8 cellular contexts compared by ENCODE assay signal in the genomic region with DNA sequence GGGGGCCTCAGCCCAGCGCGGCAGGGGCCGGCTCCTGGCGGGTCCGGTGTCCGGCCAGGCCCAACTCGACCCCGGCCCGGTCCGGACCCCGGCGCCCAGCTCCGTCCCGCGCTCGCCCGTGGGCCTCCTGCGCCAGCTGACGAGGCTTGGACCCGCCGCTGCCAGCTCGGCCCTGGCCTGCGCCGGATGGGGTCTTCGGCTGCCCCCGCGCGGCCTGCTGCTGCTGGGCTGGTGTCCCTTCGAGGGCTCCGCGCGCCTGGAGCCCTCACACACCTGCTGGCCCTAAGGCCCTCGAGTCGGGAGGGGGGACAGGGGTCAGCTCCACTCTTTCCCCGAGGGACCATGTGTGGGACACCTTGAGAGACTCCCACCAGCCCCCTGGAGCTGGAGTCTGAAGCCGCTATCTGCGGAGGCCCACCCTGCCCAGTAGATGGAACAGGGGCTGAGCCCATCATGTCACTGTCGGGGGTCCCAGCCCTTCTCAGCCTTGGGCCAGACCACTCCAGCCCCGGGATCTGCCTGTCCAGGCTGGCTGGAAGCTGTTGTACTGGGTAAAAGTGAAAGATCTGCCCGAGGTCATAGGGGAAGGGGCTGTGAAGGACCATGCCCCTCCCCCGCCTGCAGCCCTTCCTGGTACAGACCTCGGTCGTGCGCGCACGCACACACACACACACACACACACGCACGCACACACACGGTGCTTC. TPM values are rescaled to one million over a fixed set of nuclear protein-coding genes. Genes with fewer than 3 reads are reported as not detected.
DNase-seq lines count a peak whose midpoint lies in the region; ATAC-seq and TF ChIP-seq lines count a peak whose summit lies in the region.

No MANE protein-coding gene starts in this region.

- DNase-seq in activated CD8-positive, alpha-beta memory T cell treated with anti-CD3 and anti-CD28 coated beads, Interleukin-2, amount 10 ng/mL, durations not matched to agents 7 days and 5 days: no peak
- no peak for DNase-seq in activated CD8-positive, alpha-beta memory T cell treated with anti-CD3 and anti-CD28 coated beads, Interleukin-2, amount 50 U/mL, for 4 hours
- no peak for DNase-seq in IMR-90
- DNase-seq in naive B cell: peak; percentile 30
- no peak for DNase-seq in kidney glomerular epithelial cell (lab: John Stamatoyannopoulos, UW)
- DNase-seq in NCI-H226: no peak
- DNase-seq in occipital lobe (lab: John Stamatoyannopoulos, UW): no peak

- WGBS in IMR-90 (ENCODE audit: extremely low coverage in 2 of 2, insufficient read length in 1 of 2), 2 experiments: 9% methylated on average over 24 of the region's 49 CpGs; no CpG with 5 or more reads in 1 of the 2 experiments

- H3K14ac ChIP-seq in IMR-90 (replicated peaks; ENCODE audit: low read depth, low read length): no peak overlapping the region

- H3K79me1 ChIP-seq in IMR-90 (ENCODE audit: low read depth in 1 of 2, low read length in 2 of 2): peaks cover 0 to 3% of the 10 kb centered on the region in 2 experiments; a peak in 1 of 4 replicates

- peak; percentile 43 for TF ChIP-seq RAD21 in IMR-90 (IDR thresholded peaks at IDR 0.05; ENCODE audit: low read length)

- H3K36me3 ChIP-seq in IMR-90 (ENCODE audit: control insufficient read depth, insufficient read depth, low read length): peaks cover 3% of the 10 kb centered on the region; the same call in 1 of the 2 replicates

- no peak overlapping the region; the same call in 1 of the 2 replicates for H3K18ac ChIP-seq in IMR-90 (ENCODE audit: low read depth, low read length)

- peaks cover 9% of the 10 kb centered on the region for H3K4me1 Mint-ChIP-seq in activated CD8-positive, alpha-beta memory T cell treated with anti-CD3 and anti-CD28 coated beads, Interleukin-2, amount 10 ng/mL, durations not matched to agents 7 days and 5 days
- peaks cover 11% of the 10 kb centered on the region for H3K4me1 Mint-ChIP-seq in dendritic cell treated with granulocyte-macrophage colony-stimulating factor and Interleukin-4, amounts not matched to agents 40 ng/mL and 50 ng/mL, for 4 days (ENCODE audit: low read depth)
- H3K4me1 Mint-ChIP-seq in naive B cell: peaks cover 7 to 20% (median 15%) of the 10 kb centered on the region in 3 donors

- intact Hi-C loops in IMR-90 (cut with micrococcal nuclease): loop anchor here (5.0 kb wide), 1 partner anchor 239 kb away; no protein-coding TSS in a partner anchor
- intact Hi-C loops in dendritic cell treated with granulocyte-macrophage colony-stimulating factor and Interleukin-4, amounts not matched to agents 40 ng/mL and 50 ng/mL, for 4 days (cut with micrococcal nuclease): loop anchor here (10.0 kb wide), 2 partner anchors 192 to 582 kb away; a partner anchor contains a TSS

- in situ Hi-C loops in IMR-90 (cut with MboI; ENCODE audit: low sequenced_read_pairs): loop anchor here (5.0 to 25.0 kb wide), 2 partner anchors 354 to 699 kb away; no protein-coding TSS in a partner anchor

- no peak overlapping the region for H3K4me3 Mint-ChIP-seq in activated CD8-positive, alpha-beta memory T cell treated with anti-CD3 and anti-CD28 coated beads, Interleukin-2, amount 10 ng/mL, durations not matched to agents 7 days and 5 days
- peak overlapping the region; percentile 52 for H3K4me3 Mint-ChIP-seq in dendritic cell treated with granulocyte-macrophage colony-stimulating factor and Interleukin-4, amounts not matched to agents 40 ng/mL and 50 ng/mL, for 4 days
- peak overlapping the region; percentile 56 to 90 (median 70) for H3K4me3 Mint-ChIP-seq in naive B cell

- H2BK5ac ChIP-seq in IMR-90 (ENCODE audit: low read depth, low read length, poor library complexity, severe bottlenecking): no peak overlapping the region

- no peak overlapping the region for H3K23ac ChIP-seq in IMR-90 (ENCODE audit: low read depth, low read length)

- BruUV-seq in IMR-90 (replicated peaks; lab: Mats Ljungman, UMichigan): no TSS peak

- H3K9me3 Mint-ChIP-seq in activated CD8-positive, alpha-beta memory T cell treated with anti-CD3 and anti-CD28 coated beads, Interleukin-2, amount 10 ng/mL, durations not matched to agents 7 days and 5 days (ENCODE audit: low read depth): no peaks in the 10 kb centered on the region
- no peaks in the 10 kb centered on the region for H3K9me3 Mint-ChIP-seq in dendritic cell treated with granulocyte-macrophage colony-stimulating factor and Interleukin-4, amounts not matched to agents 40 ng/mL and 50 ng/mL, for 4 days
- H3K9me3 Mint-ChIP-seq in naive B cell: no peaks in the 10 kb centered on the region

- TF ChIP-seq CTCF in IMR-90 (conservative IDR thresholded peaks at IDR 0.05; ENCODE audit: low read depth, low read length): peak; percentile 29; the same call in 1 of the 2 replicates

- H3K9ac ChIP-seq in IMR-90 (ENCODE audit: low read depth, low read length): 0 out of 2 replicates have a peak overlapping the region, but pooled peaks have one; percentile 23

- CTCF ChIA-PET in activated CD8-positive, alpha-beta memory T cell treated with anti-CD3 and anti-CD28 coated beads, Interleukin-2, amount 10 ng/mL, durations not matched to agents 7 days and 5 days (lab: Charles Lee): interaction anchor here (1.1 to 13.8 kb wide), 9 partner anchors 17 to 581 kb away, joined by 3 to 471 read pairs (median 15); a partner anchor contains a TSS
- CTCF ChIA-PET in IMR-90 (lab: Yijun Ruan, JAX): interaction anchor here (11.0 kb wide), 1 partner anchor 354 kb away, joined by 116 read pairs; no protein-coding TSS in a partner anchor

- H3K9me3 ChIP-seq in IMR-90 (ENCODE audit: control insufficient read depth, insufficient read depth, low read length): no peaks in the 10 kb centered on the region

- POLR2A ChIA-PET in IMR-90 (lab: Charles Lee; ENCODE audit: unreplicated experiment): interaction anchor here (1.0 kb wide), 1 partner anchor 352 kb away, joined by 4 read pairs; no protein-coding TSS in a partner anchor

- peak overlapping the region; percentile 25 for H3K27ac ChIP-seq in IMR-90 (ENCODE audit: insufficient read depth, low read length)

- H4K91ac ChIP-seq in IMR-90 (ENCODE audit: insufficient read depth, low read depth, low read length): no peak overlapping the region

- peak overlapping the region; percentile 51; the same call in 1 of the 2 replicates for H4K5ac ChIP-seq in IMR-90 (ENCODE audit: low read depth, low read length)

- H2AFZ ChIP-seq in IMR-90 (replicated peaks; ENCODE audit: low read length, poor library complexity): peak overlapping the region; percentile 90

- peak overlapping the region; percentile 31; the same call in 1 of the 2 replicates for H3K4ac ChIP-seq in IMR-90 (ENCODE audit: low read depth, low read length)

- peaks cover 19% of the 10 kb centered on the region for H3K4me1 ChIP-seq in IMR-90 (ENCODE audit: control insufficient read depth, insufficient read depth, low read length)

- peak; percentile 14 for ATAC-seq in activated CD8-positive, alpha-beta memory T cell treated with anti-CD3 and anti-CD28 coated beads, Interleukin-2, amount 10 ng/mL, durations not matched to agents 7 days and 5 days
- peak; percentile 12 for ATAC-seq in IMR-90 (ENCODE audit: low read depth)
- ATAC-seq in naive B cell (ENCODE audit: low read depth in 2 of 2): no peak

- no peak overlapping the region for H3K56ac ChIP-seq in IMR-90 (ENCODE audit: extremely low read depth, insufficient read depth, low read length)

- H2BK20ac ChIP-seq in IMR-90 (ENCODE audit: low read depth, low read length): no peak overlapping the region

- H2AK9ac ChIP-seq in IMR-90 (replicated peaks; ENCODE audit: low read depth, low read length, poor library complexity): peak overlapping the region; percentile 77

- H3K27me3 ChIP-seq in IMR-90 (ENCODE audit: control insufficient read depth, insufficient read depth, low read length): no peaks in the 10 kb centered on the region; the same call in 1 of the 2 replicates

- H2BK120ac ChIP-seq in IMR-90 (ENCODE audit: low read depth, low read length): no peak overlapping the region

- H2AK5ac ChIP-seq in IMR-90 (ENCODE audit: low read depth, low read length): no peak overlapping the region

- no peak overlapping the region for H2BK15ac ChIP-seq in IMR-90 (ENCODE audit: low read depth, low read length)

- no peaks in the 10 kb centered on the region for H3K9me1 ChIP-seq in IMR-90 (ENCODE audit: insufficient read depth, low read length)

- H3K4me3 ChIP-seq in IMR-90 (ENCODE audit: insufficient read depth, low read depth, low read length): peak overlapping the region; percentile 29; the same call in 1 of the 2 replicates

- H4K8ac ChIP-seq in IMR-90 (ENCODE audit: low read depth in 2 of 2, low read length in 2 of 2): no peak overlapping the region; a peak in 1 of 4 replicates

- TF ChIP-seq POLR2A in IMR-90 (IDR thresholded peaks at IDR 0.05; ENCODE audit: low read depth, low read length): no peak

- peak overlapping the region; percentile 41 for H3K4me2 ChIP-seq in IMR-90 (ENCODE audit: low read depth, low read length)

- H4K20me1 ChIP-seq in IMR-90 (ENCODE audit: insufficient read depth, low read length): peaks cover 12% of the 10 kb centered on the region

- no peak overlapping the region for H3K27ac Mint-ChIP-seq in activated CD8-positive, alpha-beta memory T cell treated with anti-CD3 and anti-CD28 coated beads, Interleukin-2, amount 10 ng/mL, durations not matched to agents 7 days and 5 days
- peak overlapping the region; percentile 15 for H3K27ac Mint-ChIP-seq in dendritic cell treated with granulocyte-macrophage colony-stimulating factor and Interleukin-4, amounts not matched to agents 40 ng/mL and 50 ng/mL, for 4 days
- H3K27ac Mint-ChIP-seq in naive B cell: peak overlapping the region in 3 of 6 donors; percentile 43 to 93 (median 68)

- dilution Hi-C loops in IMR-90 (cut with HindIII; ENCODE audit: low sequenced_read_pairs, unreplicated experiment): no loop called here

- peaks cover 35% of the 10 kb centered on the region for H3K27me3 Mint-ChIP-seq in activated CD8-positive, alpha-beta memory T cell treated with anti-CD3 and anti-CD28 coated beads, Interleukin-2, amount 10 ng/mL, durations not matched to agents 7 days and 5 days
- peaks cover 66% of the 10 kb centered on the region for H3K27me3 Mint-ChIP-seq in dendritic cell treated with granulocyte-macrophage colony-stimulating factor and Interleukin-4, amounts not matched to agents 40 ng/mL and 50 ng/mL, for 4 days
- H3K27me3 Mint-ChIP-seq in naive B cell: peaks cover 4 to 19% (median 12%) of the 10 kb centered on the region in 3 donors

- H3K36me3 Mint-ChIP-seq in activated CD8-positive, alpha-beta memory T cell treated with anti-CD3 and anti-CD28 coated beads, Interleukin-2, amount 10 ng/mL, durations not matched to agents 7 days and 5 days: no peaks in the 10 kb centered on the region
- H3K36me3 Mint-ChIP-seq in dendritic cell treated with granulocyte-macrophage colony-stimulating factor and Interleukin-4, amounts not matched to agents 40 ng/mL and 50 ng/mL, for 4 days (ENCODE audit: low read depth): peaks cover 6% of the 10 kb centered on the region
- H3K36me3 Mint-ChIP-seq in naive B cell: no peaks in the 10 kb centered on the region

RNA-seq across cellular contexts. Expression of a gene that starts 0.8 kb away (rescaled TPM):
- under 1 TPM; 0.44 to 0.87 TPM for total RNA-seq in activated CD8-positive, alpha-beta memory T cell treated with anti-CD3 and anti-CD28 coated beads, Interleukin-2, amount 10 ng/mL, durations not matched to agents 7 days and 5 days
- total RNA-seq in IMR-90 (2012; rRNA removed) (1.6 and 2.2 TPM in 2 replicates), occipital lobe (34.5 TPM)
- polyA plus RNA-seq in IMR-90 (2012; rRNA removed) (3.0 and 3.7 TPM in 2 replicates), naive B cell (ENCODE audit: low read depth in 6 of 6) (under 1 TPM in 1 of 6 donors, not detected in 5; 0.25 TPM)
- 3.6 and 6.4 TPM in 2 replicates for polyA plus RNA-seq in IMR-90 (2012; cell fraction: cytosol; rRNA removed)
- 5.3 and 8.9 TPM in 2 replicates for polyA plus RNA-seq in IMR-90 (2012; cell fraction: nucleus; rRNA removed; ENCODE audit: low replicate concordance)

RNA-seq across cellular contexts. Expression of a gene that starts 42.9 kb away (rescaled TPM):
- 1 to 10 TPM; 1.1 to 3.6 TPM for total RNA-seq in activated CD8-positive, alpha-beta memory T cell treated with anti-CD3 and anti-CD28 coated beads, Interleukin-2, amount 10 ng/mL, durations not matched to agents 7 days and 5 days
- total RNA-seq in IMR-90 (2012; rRNA removed) (3.8 and 4.4 TPM in 2 replicates), occipital lobe (not detected)
- polyA plus RNA-seq in IMR-90 (2012; rRNA removed) (89.0 and 154 TPM in 2 replicates), naive B cell (ENCODE audit: low read depth in 6 of 6) (not detected)
- polyA plus RNA-seq in IMR-90 (2012; cell fraction: cytosol; rRNA removed): 190 and 339 TPM in 2 replicates
- polyA plus RNA-seq in IMR-90 (2012; cell fraction: nucleus; rRNA removed; ENCODE audit: low replicate concordance): 56.3 and 191 TPM in 2 replicates

Comparison
In these comparisons a context has a peak if more than half of its experiments do, and no peak if none do; other contexts are left out.
1. ATAC-seq: peak in activated CD8-positive, alpha-beta memory T cell treated with anti-CD3 and anti-CD28 coated beads, Interleukin-2, amount 10 ng/mL, durations not matched to agents 7 days and 5 days (single experiment) and IMR-90 (single experiment); none in naive B cell (0 of 2).
2. RNA of a gene that starts 0.8 kb away (total RNA-seq): 34.5 TPM in occipital lobe (single experiment); 1.6 to 2.2 TPM in IMR-90 and 0.44 to 0.87 TPM in activated CD8-positive, alpha-beta memory T cell treated with anti-CD3 and anti-CD28 coated beads, Interleukin-2, amount 10 ng/mL, durations not matched to agents 7 days and 5 days; every median in the first group is over 10 times any median in the second.